8 cellular contexts compared by ENCODE assay signal in the genomic region with DNA sequence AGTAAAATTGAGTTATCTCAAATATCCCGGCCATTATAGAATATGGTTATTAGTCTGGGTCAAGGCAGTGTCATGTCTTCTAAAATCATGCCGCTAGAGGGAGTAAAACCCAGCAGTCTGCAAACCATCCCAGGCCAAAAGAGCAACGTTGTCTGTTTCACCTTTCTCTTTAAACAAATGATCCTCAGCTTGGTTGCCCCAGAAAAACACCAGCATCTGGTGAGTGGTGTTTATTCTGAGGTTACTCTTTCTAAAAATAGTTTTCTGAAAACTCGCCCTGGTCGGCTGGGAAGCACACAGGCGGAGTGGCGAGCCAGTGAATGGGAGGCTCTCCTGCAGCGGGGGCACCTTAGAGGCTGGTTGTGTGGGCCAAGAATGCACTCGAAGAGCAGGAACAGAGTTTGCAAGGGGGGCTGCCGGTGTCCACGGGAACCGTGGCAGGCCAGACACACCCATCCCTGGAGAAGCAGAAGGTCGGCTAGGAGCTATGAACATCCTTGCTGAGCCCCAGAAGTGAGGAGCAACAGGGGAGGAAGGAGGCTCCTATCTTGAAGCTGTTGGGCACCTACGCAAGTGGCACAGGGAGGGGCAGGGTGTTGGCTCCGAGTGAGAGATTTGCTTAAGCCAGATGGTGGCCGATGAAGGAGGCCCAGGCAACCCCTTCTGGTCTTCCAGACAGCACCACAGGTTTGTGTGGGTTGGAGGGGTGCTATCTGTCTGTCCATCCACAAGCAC.
DNase-seq lines count a peak whose midpoint lies in the region; ATAC-seq and TF ChIP-seq lines count a peak whose summit lies in the region.

No MANE protein-coding gene starts in this region.

- H3K27me3 ChIP-seq in GM23338 (ENCODE audit: insufficient read depth): no peaks in the 10 kb centered on the region

- no peak overlapping the region for H3K9ac ChIP-seq in SK-N-MC (ENCODE audit: insufficient read length)

- H3K4me3 ChIP-seq in GM08714 (ENCODE audit: low read length) (peak overlapping the region; percentile 46; the same call in 1 of the 2 replicates), GM23338 (no peak overlapping the region), SK-N-MC (no peak overlapping the region)

- no peaks in the 10 kb centered on the region for H3K9me3 Mint-ChIP-seq in GM23338

- intact Hi-C loops in Right ventricle myocardium superior (cut with DNase I): loop anchor here (2.0 to 10.0 kb wide), 5 partner anchors 72 to 341 kb away; no protein-coding TSS in a partner anchor

- peaks cover 7% of the 10 kb centered on the region; the same call in 2 of the 3 replicates for H3K4me1 Mint-ChIP-seq in GM23338

- H3K9me2 ChIP-seq in GM23338 (ENCODE audit: insufficient read depth): peaks cover 3% of the 10 kb centered on the region; the same call in 1 of the 2 replicates

- H3K4me1 ChIP-seq in GM23338 (ENCODE audit: insufficient read depth): no peaks in the 10 kb centered on the region; the same call in 1 of the 2 replicates

- H2AFZ ChIP-seq in GM23338: peak overlapping the region; percentile 33

- peaks cover 4% of the 10 kb centered on the region for H3K27me3 Mint-ChIP-seq in GM23338 (ENCODE audit: insufficient read depth, low read depth, poor library complexity)

- H3F3A ChIP-seq in GM23338 (replicated peaks; ENCODE audit: low read depth): no peaks in the 10 kb centered on the region

- H3K4me3 Mint-ChIP-seq in GM23338: no peak overlapping the region

- H3K27ac Mint-ChIP-seq in GM23338: no peak overlapping the region

- peak; percentile 82 for DNase-seq in GM23338 (ENCODE audit: low spot score)
- DNase-seq in LHCN-M2 (ENCODE audit: low read depth): peak; percentile 75
- peak; percentile 12 for DNase-seq in SK-N-MC (ENCODE audit: low read depth, low spot score)
- DNase-seq in activated naive CD4-positive, alpha-beta T cell treated with anti-CD3 and anti-CD28 coated beads, Interleukin-2, amount 50 U/mL, for 16 hours: peak; percentile 54
- peak; percentile 50 for DNase-seq in Right ventricle myocardium superior
- peak; percentile 47 for DNase-seq in putamen (ENCODE audit: low spot score)
- no peak for DNase-seq in mesenteric fat pad (ENCODE audit: low spot score)

- H3K9me3 ChIP-seq in SK-N-MC (ENCODE audit: low read depth, low read length): no peaks in the 10 kb centered on the region

- TF ChIP-seq CTCF in GM23338 (conservative IDR thresholded peaks at IDR 0.05; ENCODE audit: low read depth in 2 of 2): peak; percentile 83 to 87

- no peaks in the 10 kb centered on the region for H4K20me1 ChIP-seq in GM23338 (replicated peaks; ENCODE audit: insufficient read depth)

- no peaks in the 10 kb centered on the region for H3K36me3 Mint-ChIP-seq in GM23338 (ENCODE audit: low read depth)

- H3K4me2 ChIP-seq in GM23338: no peak overlapping the region

- ATAC-seq in GM23338 (peak; percentile 95), Right ventricle myocardium superior (ENCODE audit: poor library complexity) (peak; percentile 95)

- H3K27ac ChIP-seq in GM23338 (ENCODE audit: low read depth): no peak overlapping the region
- no peak overlapping the region for H3K27ac ChIP-seq in SK-N-MC

- H3K79me2 ChIP-seq in GM23338 (replicated peaks; ENCODE audit: insufficient read depth): no peaks in the 10 kb centered on the region

- no peaks in the 10 kb centered on the region for H3K36me3 ChIP-seq in GM23338 (ENCODE audit: insufficient read depth)
- no peaks in the 10 kb centered on the region for H3K36me3 ChIP-seq in SK-N-MC (ENCODE audit: insufficient read depth, low read length)

TF ChIP-seq in GM23338, 12 proteins besides CTCF, POLR2A, EP300 and RAD21:
- TF ChIP-seq EZH2phosphoT487 (IDR thresholded peaks at IDR 0.05; ENCODE audit: unreplicated experiment): no peak
- TF ChIP-seq ZNF331 (CRISPR knock-in tag; IDR thresholded peaks at IDR 0.05; ENCODE audit: low read depth): 0 out of 2 replicates have a peak, but pooled peaks have one; percentile 3
